Comparison of ENCODE assay signal across 16 cellular contexts in genomic region chr12:112714166-112714565, GRCh38.
"Had no signal": no experiment of that assay in that cellular context is flagged by ENCODE, and none has a peak within 500 bp of the region (broad histone marks: within the 10 kb centered on the region; RNA-seq: fewer than 3 reads in every experiment).

No MANE protein-coding gene starts in this region.

- DNase-seq: activated CD4-positive, alpha-beta T cell treated with anti-CD3 and anti-CD28 coated beads, Interleukin-2, amount 10 ng/mL, durations not matched to agents 24 days and 14 days; activated effector memory CD4-positive, alpha-beta T cell treated with anti-CD3 and anti-CD28 coated beads, Interleukin-2, amount 50 U/mL, for 16 hours; activated naive CD8-positive, alpha-beta T cell treated with anti-CD3 and anti-CD28 coated beads for 36 hours; activated T-cell treated with anti-CD3 and anti-CD28 coated beads, Interleukin-2, amount 50 U/mL, for 1 hour; aorta; esophagus squamous epithelium; foreskin fibroblast; heart left ventricle; left lung; mesendoderm; nephron progenitor cell; ovary; stimulated activated CD4-positive, alpha-beta T cell treated with anti-CD3 and anti-CD28 coated beads, Interleukin-2, amount 100 ng/mL, for 48 hours; testis had no signal

- H3K27ac Mint-ChIP-seq: activated CD4-positive, alpha-beta T cell treated with anti-CD3 and anti-CD28 coated beads, Interleukin-2, amount 10 ng/mL, durations not matched to agents 24 days and 14 days; activated naive CD8-positive, alpha-beta T cell treated with anti-CD3 and anti-CD28 coated beads for 36 hours; nephron progenitor cell; stimulated activated naive CD8-positive, alpha-beta T cell treated with anti-CD3 and anti-CD28 coated beads, Interleukin-15, Interleukin-2, amounts not matched to agents 100 ng/mL and 50 ng/mL, for 24 hours; WTC11 had no signal

- H3K4me3 Mint-ChIP-seq: activated CD4-positive, alpha-beta T cell treated with anti-CD3 and anti-CD28 coated beads, Interleukin-2, amount 10 ng/mL, durations not matched to agents 24 days and 14 days; activated naive CD8-positive, alpha-beta T cell treated with anti-CD3 and anti-CD28 coated beads for 36 hours; nephron progenitor cell; stimulated activated naive CD8-positive, alpha-beta T cell treated with anti-CD3 and anti-CD28 coated beads, Interleukin-15, Interleukin-2, amounts not matched to agents 100 ng/mL and 50 ng/mL, for 24 hours; WTC11 had no signal

- H3K36me3 Mint-ChIP-seq: activated naive CD8-positive, alpha-beta T cell treated with anti-CD3 and anti-CD28 coated beads for 36 hours; WTC11 had no signal

- H3K9me3 Mint-ChIP-seq: activated CD4-positive, alpha-beta T cell treated with anti-CD3 and anti-CD28 coated beads, Interleukin-2, amount 10 ng/mL, durations not matched to agents 24 days and 14 days; activated naive CD8-positive, alpha-beta T cell treated with anti-CD3 and anti-CD28 coated beads for 36 hours; nephron progenitor cell; stimulated activated naive CD8-positive, alpha-beta T cell treated with anti-CD3 and anti-CD28 coated beads, Interleukin-15, Interleukin-2, amounts not matched to agents 100 ng/mL and 50 ng/mL, for 24 hours; WTC11 had no signal

- ATAC-seq: heart left ventricle, left lung, WTC11 had no signal

- H3K4me1 Mint-ChIP-seq: activated naive CD8-positive, alpha-beta T cell treated with anti-CD3 and anti-CD28 coated beads for 36 hours had no signal

- H3K27me3 Mint-ChIP-seq: activated CD4-positive, alpha-beta T cell treated with anti-CD3 and anti-CD28 coated beads, Interleukin-2, amount 10 ng/mL, durations not matched to agents 24 days and 14 days; stimulated activated naive CD8-positive, alpha-beta T cell treated with anti-CD3 and anti-CD28 coated beads, Interleukin-15, Interleukin-2, amounts not matched to agents 100 ng/mL and 50 ng/mL, for 24 hours had no signal
